29 cellular contexts compared by ENCODE assay signal in genomic region chr21:29633766-29634165, GRCh38.
"Had no signal": no experiment of that assay in that cellular context is flagged by ENCODE, and none has a peak within 500 bp of the region (broad histone marks: within the 10 kb centered on the region; RNA-seq: fewer than 3 reads in every experiment).

No MANE protein-coding gene starts in this region.

- DNase-seq: activated effector memory CD4-positive, alpha-beta T cell treated with anti-CD3 and anti-CD28 coated beads, Interleukin-2, amount 50 U/mL, for 16 hours; activated effector memory CD4-positive, alpha-beta T cell treated with Interleukin-2 at 50 U/mL for 16 hours; activated gamma-delta T cell; activated gamma-delta T cell treated with Interleukin-2 at 50 U/mL for 16 hours; activated naive CD4-positive, alpha-beta T cell; activated naive CD4-positive, alpha-beta T cell treated with anti-CD3 and anti-CD28 coated beads for 36 hours; activated naive CD4-positive, alpha-beta T cell treated with anti-CD3 and anti-CD28 coated beads, Interleukin-2, amount 10 ng/mL, durations not matched to agents 7 days and 5 days; activated naive CD4-positive, alpha-beta T cell treated with anti-CD3 and anti-CD28 coated beads, Interleukin-2, amount 50 U/mL, for 16 hours; activated naive CD4-positive, alpha-beta T cell treated with Interleukin-2 at 50 U/mL for 16 hours; activated naive CD8-positive, alpha-beta T cell treated with anti-CD3 and anti-CD28 coated beads for 36 hours; activated naive CD8-positive, alpha-beta T cell treated with anti-CD3 and anti-CD28 coated beads, Interleukin-2, amount 10 ng/mL, durations not matched to agents 7 days and 5 days; activated naive CD8-positive, alpha-beta T cell treated with anti-CD3 and anti-CD28 coated beads, Interleukin-2, amount 50 U/mL, for 24 hours; activated T-cell treated with anti-CD3 and anti-CD28 coated beads, Interleukin-2, amount 50 U/mL, for 1 hour; activated T-cell treated with anti-CD3 and anti-CD28 coated beads, Interleukin-2, amount 50 U/mL, for 24 hours; activated T-cell treated with anti-CD3 and anti-CD28 coated beads, Interleukin-2, amount 50 U/mL, for 4 hours; activated T-cell treated with anti-CD3 and anti-CD28 coated beads, Interleukin-2, amount 50 U/mL, for 48 hours; activated T-cell treated with anti-CD3 and anti-CD28 coated beads, Interleukin-2, amount 50 U/mL, for 72 hours; adrenal gland; amniotic stem cell; amygdala; anterior cingulate cortex; aorta; body of pancreas; brain microvascular endothelial cell; caudate nucleus; central memory CD4-positive, alpha-beta T cell; cerebellar nuclear complex had no signal

- ATAC-seq: activated naive CD4-positive, alpha-beta T cell treated with anti-CD3 and anti-CD28 coated beads, Interleukin-2, amount 50 U/mL, for 72 hours; activated naive CD8-positive, alpha-beta T cell treated with anti-CD3 and anti-CD28 coated beads, Interleukin-2, amount 50 U/mL, for 24 hours; activated T-cell treated with anti-CD3 and anti-CD28 coated beads, Interleukin-2, amount 50 U/mL, for 4 hours; activated T-cell treated with anti-CD3 and anti-CD28 coated beads, Interleukin-2, amount 50 U/mL, for 72 hours; activated T-helper 17 cell treated with anti-CD3 and anti-CD28 coated beads, Interleukin-2, amount 50 U/mL, for 72 hours; body of pancreas had no signal
